Comparison of ENCODE assay signal across 10 cellular contexts in the genomic region with DNA sequence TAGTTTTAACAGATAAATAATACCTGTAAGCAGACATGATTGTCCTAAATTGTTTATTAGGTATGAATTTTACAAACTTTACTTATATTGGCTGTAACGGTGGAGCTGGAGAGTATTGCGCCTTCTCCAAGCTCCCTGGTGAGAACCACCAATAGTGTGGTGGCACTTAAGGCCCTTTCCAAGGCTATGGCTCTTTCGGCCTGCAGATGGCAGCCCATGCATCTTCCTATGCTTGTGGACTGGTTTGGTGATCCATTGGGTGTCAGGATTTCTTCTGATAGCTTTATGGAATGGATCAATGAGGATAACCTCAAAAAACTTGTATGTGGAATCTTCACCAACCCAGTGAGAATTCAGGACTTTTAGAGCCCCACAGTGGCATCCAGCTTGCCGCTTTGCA. TPM values are rescaled to one million over a fixed set of nuclear protein-coding genes. Genes with fewer than 3 reads are reported as not detected.
DNase-seq lines count a peak whose midpoint lies in the region; ATAC-seq, FAIRE-seq and TF ChIP-seq lines count a peak whose summit lies in the region.
"Had no signal": no experiment of that assay in that cellular context is flagged by ENCODE, and none has a peak within 500 bp of the region (broad histone marks: within the 10 kb centered on the region; RNA-seq: fewer than 3 reads in every experiment).

No MANE protein-coding gene starts in this region.

- FAIRE-seq in K562 (lab: Jason Lieb, UNC): peak; percentile 70

- no peaks in the 10 kb centered on the region for H3K9me3 ChIP-seq in K562 (replicated peaks; ENCODE audit: control insufficient read depth, insufficient read depth, low read depth, low read length)

- H3K4me2 ChIP-seq in K562 (ENCODE audit: insufficient read depth, low read length): no peak overlapping the region

- H4K20me1 ChIP-seq in K562 (replicated peaks; ENCODE audit: control insufficient read depth, insufficient read depth, low read length): peaks cover 3% of the 10 kb centered on the region; the same call in 1 of the 2 replicates

- no peak for TF ChIP-seq EP300 in K562 (IDR thresholded peaks at IDR 0.05; ENCODE audit: low read length)

- BruUV-seq in K562 (replicated peaks; lab: Mats Ljungman, UMichigan): TSS peak; percentile 1

- peaks cover 86% of the 10 kb centered on the region for H3K79me2 ChIP-seq in K562 (ENCODE audit: control insufficient read depth, insufficient read depth, low read length)

- H3K4me3 ChIP-seq in HL-60 (replicated peaks; ENCODE audit: insufficient read depth, low read length): no peak overlapping the region
- H3K4me3 ChIP-seq in K562: no peak overlapping the region

- no peak for TF ChIP-seq RAD21 in K562 (CRISPR knock-in tag; conservative IDR thresholded peaks at IDR 0.05 in 1 of 2, IDR thresholded peaks at IDR 0.05 in 1 of 2)

- no peaks in the 10 kb centered on the region for H3K27me3 ChIP-seq in HL-60 (ENCODE audit: insufficient read depth, poor library complexity, severe bottlenecking)
- H3K27me3 ChIP-seq in K562 (ENCODE audit: control insufficient read depth in 2 of 2, insufficient read depth in 2 of 2, low read length in 2 of 2): no peaks in the 10 kb centered on the region

- ATAC-seq in K562: peak; percentile 83

- no peak overlapping the region for H3K27ac ChIP-seq in HL-60 (replicated peaks)
- H3K27ac ChIP-seq in K562 (ENCODE audit: extremely low read depth, low read depth, low read length): no peak overlapping the region

- no peak for TF ChIP-seq POLR2A in K562 (conservative IDR thresholded peaks at IDR 0.05)

- WGBS in K562 (ENCODE audit: insufficient coverage, low coverage, missing lambda C conversion rate): 61% methylated on average over 4 of the region's 4 CpGs

- POLR2A ChIA-PET in K562 (lab: Yijun Ruan, JAX): interaction anchor here (1.6 kb wide), 1 partner anchor 10 kb away, joined by 5 read pairs; no protein-coding TSS in a partner anchor

- H3K4me1 ChIP-seq in K562 (replicated peaks in 1 of 2; ENCODE audit: control insufficient read depth in 2 of 2, insufficient read depth in 2 of 2, low read length in 2 of 2): no peaks in the 10 kb centered on the region; a peak in 2 of 5 replicates

- intact Hi-C loops in K562 (cut with micrococcal nuclease): loop anchor here (10.0 kb wide), 2 partner anchors 184 to 216 kb away; a partner anchor contains a TSS

- H3K9ac ChIP-seq in K562 (ENCODE audit: insufficient read depth in 1 of 2, low read depth in 2 of 2, low read length in 2 of 2): no peak overlapping the region

- CTCF ChIA-PET in K562 (lab: Yijun Ruan, JAX; ENCODE audit: low intra/inter-chr PET ratio): no interaction called here

- in situ Hi-C loops in K562 (cut with MboI): no loop called here

- no peak for TF ChIP-seq CTCF in HL-60 (IDR thresholded peaks at IDR 0.05; ENCODE audit: insufficient read depth, low read length)
- TF ChIP-seq CTCF in K562 (IDR thresholded peaks at IDR 0.05 in 2 of 3, conservative IDR thresholded peaks at IDR 0.05 in 1 of 3; ENCODE audit: insufficient read depth in 2 of 3, low read depth in 1 of 3, low read length in 3 of 3): peak; percentile 25 to 63 (median 39); a peak in 5 of 6 replicates

- DNase-seq in activated CD4-positive, alpha-beta T cell treated with anti-CD3 and anti-CD28 coated beads for 48 hours: peak; percentile 28
- no peak for DNase-seq in activated CD4-positive, alpha-beta T cell treated with anti-CD3 and anti-CD28 coated beads, Interleukin-2, amount 50 U/mL, for 1 hour
- DNase-seq in HL-60 (ENCODE audit: low read depth in 1 of 2, low spot score in 1 of 2) (peak; percentile 30 to 35), K562 (ENCODE audit: extremely low read depth in 1 of 4, low spot score in 3 of 4) (peak; percentile 11 to 45 (median 35)), renal cortical epithelial cell (ENCODE audit: low read depth) (peak; percentile 31), GOT3 (lab: John Stamatoyannopoulos, UW) (no peak), NCI-H526 treated with DMSO at 0.1 percent for 48 hours (lab: John Stamatoyannopoulos, UW) (no peak), NCI-H187 treated with DMSO at 0.1 percent for 48 hours (lab: John Stamatoyannopoulos, UW) (no peak)
- DNase-seq: GDM1, NCI-H1436 treated with DMSO at 0.1 percent for 48 hours had no signal

- H2AFZ ChIP-seq in K562 (ENCODE audit: low read depth, low read length): no peak overlapping the region

- H3K9me1 ChIP-seq in K562 (ENCODE audit: control insufficient read depth, insufficient read depth, low read length): no peaks in the 10 kb centered on the region

- H3K36me3 ChIP-seq in K562 (ENCODE audit: control insufficient read depth, insufficient read depth, low read length): peaks cover 11% of the 10 kb centered on the region; the same call in 2 of the 3 replicates

TF ChIP-seq in K562, 482 proteins besides CTCF, POLR2A, EP300 and RAD21 (continues in another document):
- TF ChIP-seq NFRKB (IDR thresholded peaks at IDR 0.05; ENCODE audit: low read depth): no peak
- TF ChIP-seq TAF1 (IDR thresholded peaks at IDR 0.05; ENCODE audit: control insufficient read depth, extremely low read depth, insufficient read depth, low read length, severe bottlenecking): no peak
- TF ChIP-seq NEUROD1 (IDR thresholded peaks at IDR 0.05; ENCODE audit: borderline replicate concordance, low read depth, low read length, partially characterized antibody): no peak
- no peak for TF ChIP-seq FOXK1 (CRISPR knock-in tag; IDR thresholded peaks at IDR 0.05; ENCODE audit: borderline replicate concordance)
- TF ChIP-seq, protein P1, sequence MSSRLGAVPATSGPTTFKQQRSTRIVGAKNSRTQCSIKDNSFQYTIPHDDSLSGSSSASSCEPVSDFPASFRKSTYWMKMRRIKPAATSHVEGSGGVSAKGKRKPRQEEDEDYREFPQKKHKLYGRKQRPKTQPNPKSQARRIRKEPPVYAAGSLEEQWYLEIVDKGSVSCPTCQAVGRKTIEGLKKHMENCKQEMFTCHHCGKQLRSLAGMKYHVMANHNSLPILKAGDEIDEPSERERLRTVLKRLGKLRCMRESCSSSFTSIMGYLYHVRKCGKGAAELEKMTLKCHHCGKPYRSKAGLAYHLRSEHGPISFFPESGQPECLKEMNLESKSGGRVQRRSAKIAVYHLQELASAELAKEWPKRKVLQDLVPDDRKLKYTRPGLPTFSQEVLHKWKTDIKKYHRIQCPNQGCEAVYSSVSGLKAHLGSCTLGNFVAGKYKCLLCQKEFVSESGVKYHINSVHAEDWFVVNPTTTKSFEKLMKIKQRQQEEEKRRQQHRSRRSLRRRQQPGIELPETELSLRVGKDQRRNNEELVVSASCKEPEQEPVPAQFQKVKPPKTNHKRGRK (tag; IDR thresholded peaks at IDR 0.05): no peak
- TF ChIP-seq MCM7 (IDR thresholded peaks at IDR 0.05): no peak
- TF ChIP-seq SMAD4 (CRISPR knock-in tag; conservative IDR thresholded peaks at IDR 0.05): no peak
- TF ChIP-seq HDAC1 (IDR thresholded peaks at IDR 0.05): no peak
- TF ChIP-seq ZBTB1 (CRISPR knock-in tag; IDR thresholded peaks at IDR 0.05; ENCODE audit: borderline replicate concordance, low read depth): no peak
- no peak for TF ChIP-seq FOXJ2 (tag; IDR thresholded peaks at IDR 0.05)
- no peak for TF ChIP-seq CBFB (CRISPR knock-in tag; IDR thresholded peaks at IDR 0.05)
- no peak for TF ChIP-seq SMC3 (conservative IDR thresholded peaks at IDR 0.05; ENCODE audit: insufficient read depth, low read depth, low read length)
- no peak for TF ChIP-seq NR1H2 (CRISPR knock-in tag; IDR thresholded peaks at IDR 0.05)
- no peak for TF ChIP-seq SRF (CRISPR knock-in tag; IDR thresholded peaks at IDR 0.05)
- TF ChIP-seq NBN (IDR thresholded peaks at IDR 0.05; ENCODE audit: low read depth): no peak
- TF ChIP-seq, protein P2, sequence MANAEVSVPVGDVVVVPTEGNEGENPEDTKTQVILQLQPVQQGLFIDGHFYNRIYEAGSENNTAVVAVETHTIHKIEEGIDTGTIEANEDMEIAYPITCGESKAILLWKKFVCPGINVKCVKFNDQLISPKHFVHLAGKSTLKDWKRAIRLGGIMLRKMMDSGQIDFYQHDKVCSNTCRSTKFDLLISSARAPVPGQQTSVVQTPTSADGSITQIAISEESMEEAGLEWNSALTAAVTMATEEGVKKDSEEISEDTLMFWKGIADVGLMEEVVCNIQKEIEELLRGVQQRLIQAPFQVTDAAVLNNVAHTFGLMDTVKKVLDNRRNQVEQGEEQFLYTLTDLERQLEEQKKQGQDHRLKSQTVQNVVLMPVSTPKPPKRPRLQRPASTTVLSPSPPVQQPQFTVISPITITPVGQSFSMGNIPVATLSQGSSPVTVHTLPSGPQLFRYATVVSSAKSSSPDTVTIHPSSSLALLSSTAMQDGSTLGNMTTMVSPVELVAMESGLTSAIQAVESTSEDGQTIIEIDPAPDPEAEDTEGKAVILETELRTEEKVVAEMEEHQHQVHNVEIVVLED (CRISPR knock-in tag; IDR thresholded peaks at IDR 0.05): no peak
- no peak for TF ChIP-seq XRCC5 (IDR thresholded peaks at IDR 0.05; ENCODE audit: low read depth, low read length)

RNA-seq across cellular contexts. Expression of a gene that starts 7.8 kb away (rescaled TPM):
- 31.7 and 123 TPM in 2 replicates for total RNA-seq in K562 (2011; cell fraction: chromatin; rRNA removed; ENCODE audit: low replicate concordance)
- 17.0 and 23.0 TPM in 2 replicates for total RNA-seq in K562 (2011; cell fraction: nucleolus; rRNA removed)
- 47.8 and 64.4 TPM in 2 replicates for total RNA-seq in K562 (2011; cell fraction: nucleoplasm; rRNA removed)
- 35.9 and 41.6 TPM in 2 replicates for total RNA-seq in K562 (2014; rRNA removed)
- total RNA-seq in K562 (2014; rRNA removed; fragmentation: Illumina TruSeq; extraction: Trizol): 59.7 and 71.6 TPM in 2 replicates
- 54.9 and 57.3 TPM in 2 replicates for total RNA-seq in K562 (2015; rRNA removed; fragmentation: Illumina TruSeq; extraction: Trizol)
- 32.9 and 37.9 TPM in 2 replicates for total RNA-seq in K562 (2021)
- 31.0 and 36.2 TPM in 2 replicates for polyA plus RNA-seq in K562 (2011; rRNA removed)
- polyA plus RNA-seq in K562 (2011; cell fraction: cytosol; rRNA removed): 5.4 and 11.0 TPM in 2 replicates
- polyA plus RNA-seq in K562 (2011; cell fraction: nucleus; rRNA removed): 16.3 and 26.4 TPM in 2 replicates
- polyA plus RNA-seq in K562 (2012): 21.6 and 22.4 TPM in 2 replicates
- 44.1 and 46.6 TPM in 2 replicates for polyA plus RNA-seq in K562 (2014; fragmentation: Illumina TruSeq; extraction: Trizol)
- 10 to 100 TPM; 19.2 to 25.4 TPM for polyA plus RNA-seq in K562 (2014; fragmentation: Nextera tagmentation; extraction: Ambion mirVana)
- polyA plus RNA-seq in K562 (2014; rRNA removed): 33.2 and 35.4 TPM in 2 replicates
- polyA minus RNA-seq in K562 (2011; rRNA and poly(A)+ RNA removed): 45.7 and 51.8 TPM in 2 replicates
- polyA minus RNA-seq in K562 (2011; cell fraction: cytosol; rRNA and poly(A)+ RNA removed): 13.3 and 19.5 TPM in 2 replicates
- polyA minus RNA-seq in K562 (2011; cell fraction: nucleus; rRNA and poly(A)+ RNA removed): 22.1 and 43.1 TPM in 2 replicates
- total RNA-seq in renal cortical epithelial cell: 40.1 and 48.5 TPM in 2 replicates

Comparison
In these comparisons a context has a peak if more than half of its experiments do, and no peak if none do; other contexts are left out.
1. DNase-seq: peak in activated CD4-positive, alpha-beta T cell treated with anti-CD3 and anti-CD28 coated beads for 48 hours (single experiment), HL-60 (2 of 2), K562 (4 of 4) and renal cortical epithelial cell (single experiment); none in activated CD4-positive, alpha-beta T cell treated with anti-CD3 and anti-CD28 coated beads, Interleukin-2, amount 50 U/mL, for 1 hour (single experiment), GOT3 (single experiment), NCI-H526 treated with DMSO at 0.1 percent for 48 hours (single experiment) and NCI-H187 treated with DMSO at 0.1 percent for 48 hours (single experiment).